Comparison of ENCODE assay signal across 2 cellular contexts in the genomic region with DNA sequence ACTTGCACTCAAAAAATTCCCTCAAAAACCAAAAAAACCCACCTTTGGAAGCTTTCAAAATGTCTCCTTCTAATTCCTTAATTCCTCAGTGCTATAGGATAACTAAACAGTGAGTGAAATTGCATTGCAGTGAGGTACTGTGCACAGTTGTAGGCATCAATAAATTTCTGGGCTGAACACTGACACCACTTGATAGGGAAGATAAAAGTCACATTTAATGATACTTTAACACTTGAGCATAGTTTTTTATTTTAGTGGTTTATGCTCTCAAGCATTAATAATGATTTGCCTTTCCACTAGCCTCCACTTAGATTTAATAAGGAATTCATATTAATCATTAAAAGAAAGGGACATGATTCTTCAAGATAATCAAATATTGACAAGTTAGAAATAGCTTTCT.
TF ChIP-seq lines count a peak whose summit lies in the region.

No MANE protein-coding gene starts in this region.

TF ChIP-seq in SK-N-SH, 30 proteins besides CTCF, POLR2A, EP300 and RAD21 (continued from another document):
- TF ChIP-seq YY1 (IDR thresholded peaks at IDR 0.05; ENCODE audit: low read depth) (no peak), JUND (IDR thresholded peaks at IDR 0.05) (no peak), NRF1 (IDR thresholded peaks at IDR 0.05; ENCODE audit: low read depth, low read length) (no peak), MXI1 (IDR thresholded peaks at IDR 0.05; ENCODE audit: low read depth, low read length) (no peak)

TF ChIP-seq in SK-N-SH treated with all-trans-retinoic acid at 6 μM for 48 hours, 23 proteins besides CTCF, POLR2A, EP300 and RAD21 (continued from another document):
- TF ChIP-seq, protein P1, sequence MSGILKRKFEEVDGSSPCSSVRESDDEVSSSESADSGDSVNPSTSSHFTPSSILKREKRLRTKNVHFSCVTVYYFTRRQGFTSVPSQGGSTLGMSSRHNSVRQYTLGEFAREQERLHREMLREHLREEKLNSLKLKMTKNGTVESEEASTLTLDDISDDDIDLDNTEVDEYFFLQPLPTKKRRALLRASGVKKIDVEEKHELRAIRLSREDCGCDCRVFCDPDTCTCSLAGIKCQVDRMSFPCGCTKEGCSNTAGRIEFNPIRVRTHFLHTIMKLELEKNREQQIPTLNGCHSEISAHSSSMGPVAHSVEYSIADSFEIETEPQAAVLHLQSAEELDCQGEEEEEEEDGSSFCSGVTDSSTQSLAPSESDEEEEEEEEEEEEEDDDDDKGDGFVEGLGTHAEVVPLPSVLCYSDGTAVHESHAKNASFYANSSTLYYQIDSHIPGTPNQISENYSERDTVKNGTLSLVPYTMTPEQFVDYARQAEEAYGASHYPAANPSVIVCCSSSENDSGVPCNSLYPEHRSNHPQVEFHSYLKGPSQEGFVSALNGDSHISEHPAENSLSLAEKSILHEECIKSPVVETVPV (CRISPR knock-in tag; IDR thresholded peaks at IDR 0.05) = no peak
- no peak for TF ChIP-seq RARB (CRISPR knock-in tag; IDR thresholded peaks at IDR 0.05)
